In genomic region chr10:133307776-133308430, GRCh38 we compare ENCODE assay signal across 8 cellular contexts. TPM values are rescaled to one million over a fixed set of nuclear protein-coding genes. Genes with fewer than 3 reads are reported as not detected.
A peak's percentile ranks its signal among the peaks of the same experiment; 100 is the strongest.
DNase-seq lines count a peak whose midpoint lies in the region; ATAC-seq and TF ChIP-seq lines count a peak whose summit lies in the region.

No MANE protein-coding gene starts in this region.

- H3K4me1 ChIP-seq in HUES64 (ENCODE audit: insufficient read depth, low read length) (no peaks in the 10 kb centered on the region), rectal smooth muscle tissue (ENCODE audit: control insufficient read depth, insufficient read depth, low read length) (peaks cover 8% of the 10 kb centered on the region), vagina (peaks cover 46% of the 10 kb centered on the region)

- intact Hi-C loops in cardiac septum (cut with DNase I), result loop anchor here (5.0 kb wide), 2 partner anchors 46 to 64 kb away; partner anchors contain the start of gene ECHS1
- intact Hi-C loops in vagina (cut with DNase I), result loop anchor here (5.0 kb wide), 1 partner anchor 84 kb away; the partner anchor contains the start of gene MTG1

- peak overlapping the region; percentile 93 for H3K9ac ChIP-seq in HUES64 (ENCODE audit: low read depth, low read length)
- H3K9ac ChIP-seq in rectal smooth muscle tissue (ENCODE audit: low read length), result peak overlapping the region; percentile 76

- H3K9me3 ChIP-seq in HUES64 (ENCODE audit: insufficient read depth, low read depth, low read length) (no peaks in the 10 kb centered on the region), vagina (no peaks in the 10 kb centered on the region)

- H3K36me3 Mint-ChIP-seq in activated naive CD4-positive, alpha-beta T cell treated with anti-CD3 and anti-CD28 coated beads, Interleukin-2, amount 10 ng/mL, durations not matched to agents 7 days and 5 days, result peaks cover 19% of the 10 kb centered on the region

- WGBS in HUES64, result 11% methylated on average over 25 of the region's 25 CpGs

- CTCF ChIA-PET in activated naive CD4-positive, alpha-beta T cell treated with anti-CD3 and anti-CD28 coated beads, Interleukin-2, amount 10 ng/mL, durations not matched to agents 7 days and 5 days (lab: Charles Lee), result interaction anchor here (0.8 to 2.0 kb wide), 13 partner anchors 11 to 164 kb away, joined by 3 to 11 read pairs (median 5); partner anchors contain the start of gene ADAM8

- peak overlapping the region; percentile 96 for H3K4me3 Mint-ChIP-seq in activated naive CD4-positive, alpha-beta T cell treated with anti-CD3 and anti-CD28 coated beads, Interleukin-2, amount 10 ng/mL, durations not matched to agents 7 days and 5 days

- ATAC-seq in GM19455 (IDR thresholded peaks at IDR 0.05; ENCODE audit: unreplicated experiment), result peak; percentile 36

- peaks cover 31% of the 10 kb centered on the region for H3K4me1 Mint-ChIP-seq in activated naive CD4-positive, alpha-beta T cell treated with anti-CD3 and anti-CD28 coated beads, Interleukin-2, amount 10 ng/mL, durations not matched to agents 7 days and 5 days

- no peaks in the 10 kb centered on the region for H3K9me3 Mint-ChIP-seq in activated naive CD4-positive, alpha-beta T cell treated with anti-CD3 and anti-CD28 coated beads, Interleukin-2, amount 10 ng/mL, durations not matched to agents 7 days and 5 days

- peak in 2 of 3 experiments; percentile 7 to 40 for TF ChIP-seq CTCF in vagina (IDR thresholded peaks at IDR 0.05)

- H3K36me3 ChIP-seq in HUES64 (ENCODE audit: insufficient read depth, low read length) (peaks cover 28% of the 10 kb centered on the region), rectal smooth muscle tissue (ENCODE audit: control insufficient read depth, insufficient read depth, low read length) (peaks cover 10% of the 10 kb centered on the region), vagina (peaks cover 0 to 14% of the 10 kb centered on the region in 2 donors)

- H3K4me3 ChIP-seq in HUES64 (ENCODE audit: low read length) (peak overlapping the region; percentile 92), rectal smooth muscle tissue (ENCODE audit: low read length) (peak overlapping the region; percentile 70), vagina (peak overlapping the region; percentile 89 to 94)

- DNase-seq in COR-L47 (lab: John Stamatoyannopoulos, UW), result peak; percentile 39
- DNase-seq in SHP77 (lab: John Stamatoyannopoulos, UW), result peak; percentile 50 to 83
- peak; percentile 95 for DNase-seq in activated naive CD4-positive, alpha-beta T cell treated with anti-CD3 and anti-CD28 coated beads, Interleukin-2, amount 10 ng/mL, durations not matched to agents 7 days and 5 days
- peak; percentile 84 for DNase-seq in cardiac septum (ENCODE audit: low spot score)
- no peak for DNase-seq in vagina (ENCODE audit: extremely low spot score in 2 of 2)

- no peaks in the 10 kb centered on the region for H3K27me3 Mint-ChIP-seq in activated naive CD4-positive, alpha-beta T cell treated with anti-CD3 and anti-CD28 coated beads, Interleukin-2, amount 10 ng/mL, durations not matched to agents 7 days and 5 days

- peak overlapping the region; percentile 96 for H3K27ac ChIP-seq in HUES64 (ENCODE audit: low read depth, low read length)
- H3K27ac ChIP-seq in rectal smooth muscle tissue (ENCODE audit: low read depth, low read length), result peak overlapping the region; percentile 90
- H3K27ac ChIP-seq in vagina, result peak overlapping the region; percentile 92

- H3K27me3 ChIP-seq in HUES64 (ENCODE audit: insufficient read depth, low read length), result no peaks in the 10 kb centered on the region
- no peaks in the 10 kb centered on the region for H3K27me3 ChIP-seq in rectal smooth muscle tissue (ENCODE audit: control insufficient read depth, insufficient read depth, low read length)
- no peaks in the 10 kb centered on the region for H3K27me3 ChIP-seq in vagina

- TF ChIP-seq POLR2A in vagina (IDR thresholded peaks at IDR 0.05), result no peak

- H3K27ac Mint-ChIP-seq in activated naive CD4-positive, alpha-beta T cell treated with anti-CD3 and anti-CD28 coated beads, Interleukin-2, amount 10 ng/mL, durations not matched to agents 7 days and 5 days, result peak overlapping the region; percentile 99

RNA-seq across cellular contexts. Expression of gene TUBGCP2, which starts 0.8 kb away (rescaled TPM):
- polyA plus RNA-seq in HUES64 (2013, experiment 1 of 2), result 40.0 TPM
- 39.0 TPM for polyA plus RNA-seq in HUES64 (2013, experiment 2 of 2)
- total RNA-seq in cardiac septum, result 39.4 TPM
- 41.7 TPM for total RNA-seq in vagina

RNA-seq across cellular contexts. Expression of gene ZNF511, which starts 0.8 kb away (rescaled TPM):
- 45.1 TPM for polyA plus RNA-seq in HUES64 (2013, experiment 1 of 2)
- 35.7 TPM for polyA plus RNA-seq in HUES64 (2013, experiment 2 of 2)
- total RNA-seq in cardiac septum (34.4 TPM), vagina (36.3 TPM)

RNA-seq across cellular contexts. Expression of gene CALY, which starts 28.8 kb away (rescaled TPM):
- polyA plus RNA-seq in HUES64 (2013, experiment 1 of 2), result 0.65 TPM
- polyA plus RNA-seq in HUES64 (2013, experiment 2 of 2), result 0.70 TPM
- total RNA-seq in cardiac septum, result not detected
- 4.7 TPM for total RNA-seq in vagina

RNA-seq across cellular contexts. Expression of gene ADAM8, which starts 31.2 kb away (rescaled TPM):
- 0.90 TPM for polyA plus RNA-seq in HUES64 (2013, experiment 1 of 2)
- polyA plus RNA-seq in HUES64 (2013, experiment 2 of 2), result 1.1 TPM
- total RNA-seq in cardiac septum (4.3 TPM), vagina (11.0 TPM)

RNA-seq across cellular contexts. Expression of gene PRAP1, which starts 39.3 kb away (rescaled TPM):
- polyA plus RNA-seq in HUES64 (2013, experiment 1 of 2), result 0.30 TPM
- not detected for polyA plus RNA-seq in HUES64 (2013, experiment 2 of 2)
- total RNA-seq in cardiac septum (not detected), vagina (not detected)

Comparison
In these comparisons a context has a peak if more than half of its experiments do, and no peak if none do; other contexts are left out.
1. DNase-seq: peak in COR-L47 (single experiment), SHP77 (2 of 2), activated naive CD4-positive, alpha-beta T cell treated with anti-CD3 and anti-CD28 coated beads, Interleukin-2, amount 10 ng/mL, durations not matched to agents 7 days and 5 days (single experiment) and cardiac septum (single experiment); none in vagina (0 of 2).
2. Peak in every context shown above with its lines, with median percentiles within 50 percentile points of each other: H3K27ac ChIP-seq and H3K4me3 ChIP-seq.